In the genomic region with DNA sequence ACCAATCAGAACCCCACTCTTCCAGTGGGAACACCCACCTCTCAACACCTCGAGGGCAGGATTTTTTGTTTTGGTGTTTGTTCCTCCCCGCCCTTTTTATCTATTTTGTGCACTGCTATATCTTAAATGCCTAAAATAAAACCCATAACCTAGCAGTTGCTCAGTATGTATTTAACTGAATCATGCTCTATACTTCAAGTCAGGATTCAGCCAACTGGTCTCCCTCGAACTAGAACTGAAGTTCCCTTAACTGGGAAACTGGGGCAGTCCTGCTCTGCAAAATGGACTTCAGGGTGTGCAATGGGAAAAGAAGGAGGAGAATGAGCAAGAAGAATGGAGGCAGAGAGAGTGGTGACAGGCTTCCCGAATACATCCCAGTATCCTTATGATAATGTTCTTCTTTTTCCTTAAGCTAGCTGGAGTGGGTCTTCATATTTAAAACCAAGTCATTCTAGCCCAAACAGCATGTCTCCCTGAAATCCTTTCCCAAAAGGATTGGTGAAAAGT, we compare ENCODE assay signal across 19 cellular contexts. TPM values are rescaled to one million over a fixed set of nuclear protein-coding genes. Genes with fewer than 3 reads are reported as not detected.
DNase-seq lines count a peak whose midpoint lies in the region; ATAC-seq and TF ChIP-seq lines count a peak whose summit lies in the region.
"Had no signal": no experiment of that assay in that cellular context is flagged by ENCODE, and none has a peak within 500 bp of the region (broad histone marks: within the 10 kb centered on the region; RNA-seq: fewer than 3 reads in every experiment).

No MANE protein-coding gene starts in this region.

- H3K4me3 ChIP-seq in left ventricle myocardium inferior (no peak overlapping the region), prostate gland (no peak overlapping the region)

- H3K4me1 Mint-ChIP-seq in dendritic cell treated with granulocyte-macrophage colony-stimulating factor and Interleukin-4, amounts not matched to agents 40 ng/mL and 50 ng/mL, for 4 days (ENCODE audit: low read depth), result peaks cover 63% of the 10 kb centered on the region

- H3K36me3 ChIP-seq in left ventricle myocardium inferior (no peaks in the 10 kb centered on the region), prostate gland (no peaks in the 10 kb centered on the region)
- H3K36me3 ChIP-seq: BE2C had no signal

- no peaks in the 10 kb centered on the region for H3K27me3 Mint-ChIP-seq in dendritic cell treated with granulocyte-macrophage colony-stimulating factor and Interleukin-4, amounts not matched to agents 40 ng/mL and 50 ng/mL, for 4 days

- H3K4me1 ChIP-seq in left ventricle myocardium inferior, result peaks cover 21% of the 10 kb centered on the region
- H3K4me1 ChIP-seq in prostate gland (replicated peaks), result peaks cover 6% of the 10 kb centered on the region
- H3K4me1 ChIP-seq: BE2C had no signal

- no peaks in the 10 kb centered on the region for H3K9me3 ChIP-seq in left ventricle myocardium inferior (replicated peaks)
- no peaks in the 10 kb centered on the region for H3K9me3 ChIP-seq in prostate gland
- H3K9me3 ChIP-seq: BE2C had no signal

- WGBS in prostate gland, result 97% methylated on average over 4 of the region's 4 CpGs

- H3K27me3 ChIP-seq in left ventricle myocardium inferior (ENCODE audit: low read depth) (no peaks in the 10 kb centered on the region), prostate gland (replicated peaks; ENCODE audit: insufficient read depth) (no peaks in the 10 kb centered on the region)
- H3K27me3 ChIP-seq: BE2C had no signal

- H3K4me3 Mint-ChIP-seq in dendritic cell treated with granulocyte-macrophage colony-stimulating factor and Interleukin-4, amounts not matched to agents 40 ng/mL and 50 ng/mL, for 4 days, result no peak overlapping the region
- H3K4me3 Mint-ChIP-seq: CD8-positive, alpha-beta T cell; HFFc6 had no signal

- intact Hi-C loops in left ventricle myocardium inferior (cut with micrococcal nuclease), result no loop called here
- intact Hi-C loops in Right ventricle myocardium inferior (cut with DNase I), result no loop called here
- intact Hi-C loops in dendritic cell treated with granulocyte-macrophage colony-stimulating factor and Interleukin-4, amounts not matched to agents 40 ng/mL and 50 ng/mL, for 4 days (cut with micrococcal nuclease), result no loop called here
- intact Hi-C loops in prostate gland (cut with DNase I), result no loop called here

- H3K36me3 Mint-ChIP-seq in dendritic cell treated with granulocyte-macrophage colony-stimulating factor and Interleukin-4, amounts not matched to agents 40 ng/mL and 50 ng/mL, for 4 days (ENCODE audit: low read depth), result no peaks in the 10 kb centered on the region
- H3K36me3 Mint-ChIP-seq: CD8-positive, alpha-beta T cell had no signal

- H3K27ac ChIP-seq in left ventricle myocardium inferior (replicated peaks) (peak overlapping the region; percentile 56), prostate gland (peak overlapping the region; percentile 74 to 76)

- peak overlapping the region; percentile 95 for H3K27ac Mint-ChIP-seq in dendritic cell treated with granulocyte-macrophage colony-stimulating factor and Interleukin-4, amounts not matched to agents 40 ng/mL and 50 ng/mL, for 4 days
- H3K27ac Mint-ChIP-seq: CD8-positive, alpha-beta T cell; HFFc6 had no signal

- no peak for DNase-seq in left ventricle myocardium inferior
- no peak for DNase-seq in Right ventricle myocardium inferior (ENCODE audit: missing footprints)
- no peak for DNase-seq in prostate gland (ENCODE audit: low spot score)
- DNase-seq in NAMALWA (ENCODE audit: low spot score), result no peak
- no peak for DNase-seq in D341Med (ENCODE audit: low spot score)
- DNase-seq: 8988T; BE2C; CD8-positive, alpha-beta T cell; DMS79; GOT3; HFFc6; NCI-H1417 treated with DMSO at 0.1 percent for 48 hours; NCI-H1930; NCI-H446; NCI-H69; NK-92 treated with Interleukin-12 subunit alpha and Interleukin-12 subunit beta, amount 100 ng/mL, for 24 hours had no signal

- TF ChIP-seq CTCF in left ventricle myocardium inferior (IDR thresholded peaks at IDR 0.05; ENCODE audit: borderline replicate concordance) (no peak), prostate gland (IDR thresholded peaks at IDR 0.05) (no peak)

- TF ChIP-seq POLR2A in prostate gland (IDR thresholded peaks at IDR 0.05), result no peak

- ATAC-seq in Right ventricle myocardium inferior (no peak), HG02623 (IDR thresholded peaks at IDR 0.05; ENCODE audit: unreplicated experiment) (no peak), GM21717 (IDR thresholded peaks at IDR 0.05; ENCODE audit: unreplicated experiment) (no peak)
- ATAC-seq: CD8-positive, alpha-beta T cell had no signal

- H3K9me3 Mint-ChIP-seq in dendritic cell treated with granulocyte-macrophage colony-stimulating factor and Interleukin-4, amounts not matched to agents 40 ng/mL and 50 ng/mL, for 4 days, result no peaks in the 10 kb centered on the region
- H3K9me3 Mint-ChIP-seq: CD8-positive, alpha-beta T cell; HFFc6 had no signal

RNA-seq across cellular contexts. Expression of gene CPEB4, which starts 20.9 kb away (rescaled TPM):
- total RNA-seq in left ventricle myocardium inferior, result 136 TPM
- total RNA-seq in Right ventricle myocardium inferior, result 116 TPM
- total RNA-seq in prostate gland, result 10 to 100 TPM; 36.5 to 45.3 TPM
